In the genomic region with DNA sequence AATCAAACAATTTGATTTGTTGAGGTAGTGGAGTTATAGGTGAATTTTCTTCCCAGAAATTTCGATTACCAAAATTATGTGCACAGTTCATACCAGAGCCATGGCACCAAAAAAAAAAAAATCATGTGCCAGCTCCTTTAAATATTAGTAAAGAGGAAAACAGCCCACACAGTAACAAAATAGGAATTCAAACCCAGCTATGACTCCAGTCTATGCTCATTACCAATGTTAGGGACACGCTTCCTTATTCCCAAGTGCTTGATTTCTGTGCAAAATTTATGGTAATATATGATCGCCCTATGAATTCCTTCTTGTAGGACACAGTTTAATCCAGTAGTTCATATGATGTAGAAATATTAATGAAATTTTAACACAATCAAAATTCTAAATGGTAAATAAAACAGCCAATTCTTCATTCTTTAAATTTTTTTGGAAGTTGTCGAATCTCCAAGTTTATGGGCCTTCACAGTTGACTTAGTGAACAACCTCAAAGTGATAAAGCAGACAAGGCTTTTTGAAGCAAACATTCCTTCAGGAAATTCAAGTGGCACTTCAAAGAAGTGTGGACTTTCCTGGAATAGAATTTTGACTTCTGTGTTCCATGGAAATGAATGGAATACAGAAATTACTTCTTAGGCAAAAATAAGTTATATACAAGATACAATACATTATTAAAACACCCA, we compare ENCODE assay signal across 12 cellular contexts. TPM values are rescaled to one million over a fixed set of nuclear protein-coding genes. Genes with fewer than 3 reads are reported as not detected.
A peak's percentile ranks its signal among the peaks of the same experiment; 100 is the strongest.
DNase-seq lines count a peak whose midpoint lies in the region; ATAC-seq and TF ChIP-seq lines count a peak whose summit lies in the region.
"Had no signal": no experiment of that assay in that cellular context is flagged by ENCODE, and none has a peak within 500 bp of the region (broad histone marks: within the 10 kb centered on the region; RNA-seq: fewer than 3 reads in every experiment).

No MANE protein-coding gene starts in this region.

- no peaks in the 10 kb centered on the region for H3K27me3 Mint-ChIP-seq in activated T-cell treated with anti-CD3 and anti-CD28 coated beads, Interleukin-2, amount 50 U/mL, for 72 hours (ENCODE audit: low read depth)

- H3K27me3 ChIP-seq in ascending aorta (no peaks in the 10 kb centered on the region), iPS-20b (ENCODE audit: insufficient read depth, low read length) (no peaks in the 10 kb centered on the region), subcutaneous abdominal adipose tissue (ENCODE audit: control insufficient read depth in 5 of 5, insufficient read depth in 4 of 5, low read length in 5 of 5) (no peaks in the 10 kb centered on the region)

- H3K36me3 ChIP-seq in ascending aorta, result peaks cover 0 to 11% of the 10 kb centered on the region in 2 donors
- peaks cover 37% of the 10 kb centered on the region for H3K36me3 ChIP-seq in iPS-20b (ENCODE audit: insufficient read depth, low read depth, low read length)
- peaks cover 0 to 9% (median 5%) of the 10 kb centered on the region in 5 donors for H3K36me3 ChIP-seq in subcutaneous abdominal adipose tissue (ENCODE audit: control insufficient read depth in 5 of 5, insufficient read depth in 5 of 5, low read length in 5 of 5)

- no peak overlapping the region for H3K27ac ChIP-seq in ascending aorta
- H3K27ac ChIP-seq in iPS-20b (ENCODE audit: low read length), result no peak overlapping the region
- H3K27ac ChIP-seq in subcutaneous abdominal adipose tissue (ENCODE audit: low read depth, low read length), result peak overlapping the region; percentile 11

- no peak for TF ChIP-seq CTCF in ascending aorta (IDR thresholded peaks at IDR 0.05)

- H3K27ac Mint-ChIP-seq in activated T-cell treated with anti-CD3 and anti-CD28 coated beads, Interleukin-2, amount 50 U/mL, for 72 hours, result peak overlapping the region; percentile 28

- intact Hi-C loops in ascending aorta (cut with DNase I), result no loop called here

- H3K9me3 ChIP-seq in ascending aorta (no peaks in the 10 kb centered on the region), iPS-20b (ENCODE audit: insufficient read depth, low read depth, low read length) (no peaks in the 10 kb centered on the region), subcutaneous abdominal adipose tissue (ENCODE audit: control insufficient read depth in 5 of 5, low read length in 5 of 5) (no peaks in the 10 kb centered on the region)

- peaks cover 3 to 15% of the 10 kb centered on the region in 2 donors for H3K36me3 Mint-ChIP-seq in activated T-cell treated with anti-CD3 and anti-CD28 coated beads, Interleukin-2, amount 50 U/mL, for 72 hours (ENCODE audit: insufficient read depth in 2 of 2)

- H3K4me1 Mint-ChIP-seq in activated T-cell treated with anti-CD3 and anti-CD28 coated beads, Interleukin-2, amount 50 U/mL, for 72 hours (ENCODE audit: low read depth), result peaks cover 62% of the 10 kb centered on the region

- H3K9ac ChIP-seq in iPS-20b (ENCODE audit: low read depth, low read length) (no peak overlapping the region; the same call in 1 of the 2 replicates), subcutaneous abdominal adipose tissue (ENCODE audit: low read length in 5 of 5) (peak overlapping the region in 2 of 5 donors; percentile 45 to 57)

- no peak for DNase-seq in activated T-cell treated with anti-CD3 and anti-CD28 coated beads, Interleukin-2, amount 50 U/mL, for 72 hours
- no peak for DNase-seq in activated T-cell treated with anti-CD3 and anti-CD28 coated beads, Interleukin-2, amount 50 U/mL, for 1 hour
- no peak for DNase-seq in ascending aorta (ENCODE audit: low spot score in 2 of 2)
- DNase-seq in mucosa of gallbladder (ENCODE audit: low spot score), result no peak
- DNase-seq in globus pallidus (ENCODE audit: low spot score), result no peak
- no peak for DNase-seq in T-helper 1 cell
- DNase-seq: activated CD4-positive, alpha-beta T cell treated with anti-CD3 and anti-CD28 coated beads, Interleukin-2, amount 50 U/mL, for 48 hours; caudate nucleus; NCI-H2081; SIG-M5 had no signal

- H3K4me3 ChIP-seq in ascending aorta (peak overlapping the region; percentile 55 to 85), iPS-20b (ENCODE audit: low read length) (peak overlapping the region; percentile 96), subcutaneous abdominal adipose tissue (ENCODE audit: low read depth in 1 of 5, low read length in 5 of 5) (peak overlapping the region in 1 of 5 donors; percentile 93)

- no peaks in the 10 kb centered on the region for H3K9me3 Mint-ChIP-seq in activated T-cell treated with anti-CD3 and anti-CD28 coated beads, Interleukin-2, amount 50 U/mL, for 72 hours

- peaks cover 0 to 9% of the 10 kb centered on the region in 2 donors for H3K4me1 ChIP-seq in ascending aorta
- 0 out of 2 replicates have a peak, but pooled peaks cover 2% of the 10 kb centered on the region for H3K4me1 ChIP-seq in iPS-20b (ENCODE audit: insufficient read depth, low read length)
- H3K4me1 ChIP-seq in subcutaneous abdominal adipose tissue (ENCODE audit: control insufficient read depth in 5 of 5, insufficient read depth in 5 of 5, low read length in 5 of 5), result peaks cover 0 to 41% (median 34%) of the 10 kb centered on the region in 5 donors

- no peak for ATAC-seq in activated T-cell treated with anti-CD3 and anti-CD28 coated beads, Interleukin-2, amount 50 U/mL, for 72 hours (replicated peaks in 1 of 2)

- H3K4me3 Mint-ChIP-seq in activated T-cell treated with anti-CD3 and anti-CD28 coated beads, Interleukin-2, amount 50 U/mL, for 72 hours, result peak overlapping the region in 1 of 2 donors; percentile 29

RNA-seq across cellular contexts. Expression of gene TOR1AIP2, which starts 1.9 kb away (rescaled TPM):
- total RNA-seq in activated T-cell treated with anti-CD3 and anti-CD28 coated beads, Interleukin-2, amount 50 U/mL, for 72 hours, result 10 to 100 TPM; 48.6 to 51.4 TPM
- total RNA-seq in ascending aorta, result 12.2 TPM
- 99.8 TPM for total RNA-seq in mucosa of gallbladder

RNA-seq across cellular contexts. Expression of gene TOR1AIP1, which starts 6.3 kb away (rescaled TPM):
- 10 to 100 TPM; 55.2 to 57.9 TPM for total RNA-seq in activated T-cell treated with anti-CD3 and anti-CD28 coated beads, Interleukin-2, amount 50 U/mL, for 72 hours
- total RNA-seq in ascending aorta, result 46.6 TPM
- 56.3 TPM for total RNA-seq in mucosa of gallbladder
